In the genomic region with DNA sequence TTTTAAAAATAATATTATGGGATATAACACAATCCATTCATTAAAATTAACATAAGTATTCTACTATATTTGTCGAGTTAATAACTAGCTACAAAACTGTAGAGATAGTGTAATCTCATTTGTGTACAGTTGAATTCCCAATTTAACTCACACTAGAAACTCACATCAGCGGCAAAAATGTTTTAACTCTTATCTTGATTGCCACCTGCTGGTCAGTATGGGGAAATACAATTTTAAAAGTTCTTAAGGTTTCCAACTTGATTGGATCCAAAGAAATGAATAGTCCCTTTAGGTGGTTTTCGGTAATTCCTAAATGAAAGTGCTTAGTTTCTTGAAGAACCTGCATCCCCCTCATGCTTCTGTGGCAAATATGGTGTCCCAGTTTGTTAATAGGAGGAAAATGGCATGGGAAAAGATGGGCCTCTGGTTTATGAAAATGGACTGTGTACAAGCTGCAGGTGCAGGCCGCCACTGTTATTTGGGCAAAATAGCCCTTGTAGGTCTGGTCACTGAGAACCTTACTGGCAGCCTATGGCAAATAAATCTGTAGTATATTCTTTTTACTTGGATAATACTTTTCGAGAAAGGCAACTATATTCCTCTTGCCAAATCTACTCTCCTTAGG, we compare ENCODE assay signal across 8 cellular contexts. TPM values are rescaled to one million over a fixed set of nuclear protein-coding genes. Genes with fewer than 3 reads are reported as not detected.
DNase-seq lines count a peak whose midpoint lies in the region; ATAC-seq, FAIRE-seq and TF ChIP-seq lines count a peak whose summit lies in the region.

No MANE protein-coding gene starts in this region.

- TF ChIP-seq RAD21 in HCT116 (IDR thresholded peaks at IDR 0.05; ENCODE audit: low read depth) (peak; percentile 42), GM12878 (IDR thresholded peaks at IDR 0.05; ENCODE audit: insufficient read depth, low read depth, low read length) (peak; percentile 73), HepG2 (CRISPR knock-in tag; IDR thresholded peaks at IDR 0.05) (no peak)

- no peaks in the 10 kb centered on the region for H3K4me1 ChIP-seq in HCT116 (ENCODE audit: control insufficient read depth in 1 of 2, insufficient read depth in 2 of 2, low read length in 2 of 2)
- no peaks in the 10 kb centered on the region for H3K4me1 ChIP-seq in GM12878 (ENCODE audit: control insufficient read depth, insufficient read depth, low read length)
- H3K4me1 ChIP-seq in HepG2 (ENCODE audit: insufficient read depth, low read length): no peaks in the 10 kb centered on the region

- H3K27me3 Mint-ChIP-seq in T-helper 2 cell treated with Interferon-gamma antibody and Interleukin-4, amounts not matched to agents 5 μg/mL and 100 μg/mL, for 36 hours (ENCODE audit: low read depth): peaks cover 2% of the 10 kb centered on the region
- no peaks in the 10 kb centered on the region for H3K27me3 Mint-ChIP-seq in activated CD8-positive, alpha-beta memory T cell treated with anti-CD3 and anti-CD28 coated beads, Interleukin-2, amount 10 ng/mL, durations not matched to agents 7 days and 5 days

- RAD21 ChIA-PET in HCT116 (lab: Charles Lee; ENCODE audit: low non-redundant PET in 1 of 2, low total read pairs in 2 of 2, uncharacterized antibody in 2 of 2, unreplicated experiment in 2 of 2): no interaction called here
- RAD21 ChIA-PET in GM12878 (lab: Charles Lee; ENCODE audit: unreplicated experiment): interaction anchor here (1.4 to 8.3 kb wide), 3 partner anchors 54 to 134 kb away, joined by 3 to 120 read pairs (median 14); no protein-coding TSS in a partner anchor

- CTCF ChIA-PET in HCT116 (lab: Charles Lee) (interaction anchor here (0.7 to 1.1 kb wide), 2 partner anchors 60 to 135 kb away, joined by 3 to 4 read pairs; no protein-coding TSS in a partner anchor), GM12878 (lab: Yijun Ruan, JAX) (interaction anchor here (0.5 to 7.7 kb wide), 25 partner anchors 13 to 189 kb away, joined by 3 to 210 read pairs (median 4); no protein-coding TSS in a partner anchor), HepG2 (lab: Yijun Ruan, JAX; ENCODE audit: low intra/inter-chr PET ratio, low total read pairs) (interaction anchor here (1.1 to 2.4 kb wide), 3 partner anchors 60 to 1656 kb away, joined by 4 to 8 read pairs (median 6); no protein-coding TSS in a partner anchor)
- CTCF ChIA-PET in activated CD8-positive, alpha-beta memory T cell treated with anti-CD3 and anti-CD28 coated beads, Interleukin-2, amount 10 ng/mL, durations not matched to agents 7 days and 5 days (lab: Charles Lee): interaction anchor here (1.0 to 1.4 kb wide), 3 partner anchors 13 to 483 kb away, joined by 3 to 5 read pairs (median 3); no protein-coding TSS in a partner anchor

- in situ Hi-C loops in GM12878 (cut with MboI) (loop anchor here (10.0 kb wide), 1 partner anchor 1660 kb away; no protein-coding TSS in a partner anchor), HepG2 (cut with HindIII; ENCODE audit: extremely low pct_ligation_motif_present, low pct_unique_long_range_greater_than_20kb) (loop anchor here (10.0 to 25.0 kb wide), 2 partner anchors 130 to 1667 kb away; no protein-coding TSS in a partner anchor)

- BruUV-seq in HCT116 (replicated peaks; lab: Mats Ljungman, UMichigan) (no TSS peak), GM12878 (replicated peaks; lab: Mats Ljungman, UMichigan) (no TSS peak), HepG2 (replicated peaks; lab: Mats Ljungman, UMichigan) (no TSS peak)

- SMC1A ChIA-PET in GM12878 (lab: Charles Lee; ENCODE audit: uncharacterized antibody, unreplicated experiment): interaction anchor here (0.8 to 5.1 kb wide), 16 partner anchors 23 to 483 kb away, joined by 3 to 95 read pairs (median 4); no protein-coding TSS in a partner anchor

- H3K4me3 ChIP-seq in HCT116 (replicated peaks in 1 of 2; ENCODE audit: low read depth in 1 of 2, low read length in 2 of 2): no peak overlapping the region
- no peak overlapping the region for H3K4me3 ChIP-seq in GM12878
- H3K4me3 ChIP-seq in HepG2 (replicated peaks in 1 of 3; ENCODE audit: insufficient read depth in 1 of 3, low read depth in 2 of 3, low read length in 3 of 3): no peak overlapping the region

- H4K20me1 ChIP-seq in HCT116 (ENCODE audit: insufficient read depth): no peaks in the 10 kb centered on the region
- H4K20me1 ChIP-seq in GM12878 (ENCODE audit: control insufficient read depth, insufficient read depth): no peaks in the 10 kb centered on the region
- no peaks in the 10 kb centered on the region; the same call in 1 of the 2 replicates for H4K20me1 ChIP-seq in HepG2 (ENCODE audit: insufficient read depth, low read length)

- TF ChIP-seq CTCF in HCT116 (IDR thresholded peaks at IDR 0.05 in 2 of 3, conservative IDR thresholded peaks at IDR 0.05 in 1 of 3; ENCODE audit: borderline replicate concordance in 1 of 3, insufficient read depth in 1 of 3, low read depth in 2 of 3, low read length in 2 of 3) (peak; percentile 29 to 64 (median 33); a peak in 5 of 6 replicates), GM12878 (IDR thresholded peaks at IDR 0.05 in 2 of 3, conservative IDR thresholded peaks at IDR 0.05 in 1 of 3; ENCODE audit: control insufficient read depth in 2 of 3, extremely low read depth in 1 of 3, insufficient read depth in 1 of 3, low read depth in 3 of 3, low read length in 3 of 3) (peak; percentile 40 to 64 (median 48); a peak in 5 of 6 replicates), HepG2 (CRISPR knock-in tag; IDR thresholded peaks at IDR 0.05) (peak; percentile 59)

- no peaks in the 10 kb centered on the region for H3K36me3 Mint-ChIP-seq in T-helper 2 cell treated with Interferon-gamma antibody and Interleukin-4, amounts not matched to agents 5 μg/mL and 100 μg/mL, for 36 hours (ENCODE audit: low read depth)
- H3K36me3 Mint-ChIP-seq in activated CD8-positive, alpha-beta memory T cell treated with anti-CD3 and anti-CD28 coated beads, Interleukin-2, amount 10 ng/mL, durations not matched to agents 7 days and 5 days: no peaks in the 10 kb centered on the region

- H3K4me3 Mint-ChIP-seq in T-helper 2 cell treated with Interferon-gamma antibody and Interleukin-4, amounts not matched to agents 5 μg/mL and 100 μg/mL, for 36 hours: no peak overlapping the region
- no peak overlapping the region for H3K4me3 Mint-ChIP-seq in activated CD8-positive, alpha-beta memory T cell treated with anti-CD3 and anti-CD28 coated beads, Interleukin-2, amount 10 ng/mL, durations not matched to agents 7 days and 5 days

- H3K79me2 ChIP-seq in HCT116 (ENCODE audit: insufficient read depth, low read length): no peaks in the 10 kb centered on the region
- no peaks in the 10 kb centered on the region for H3K79me2 ChIP-seq in GM12878 (ENCODE audit: control insufficient read depth, insufficient read depth, low read length)
- H3K79me2 ChIP-seq in HepG2 (ENCODE audit: insufficient read depth, low read length): no peaks in the 10 kb centered on the region

- TF ChIP-seq EP300 in GM12878 (IDR thresholded peaks at IDR 0.05; ENCODE audit: borderline replicate concordance in 1 of 2, control insufficient read depth in 1 of 2, low read depth in 2 of 2, low read length in 2 of 2): no peak
- no peak for TF ChIP-seq EP300 in HepG2 (IDR thresholded peaks at IDR 0.05; ENCODE audit: low read depth in 2 of 2, low read length in 2 of 2)
- no peak for TF ChIP-seq EP300 in HepG2 (CRISPR knock-in tag; IDR thresholded peaks at IDR 0.05; ENCODE audit: borderline replicate concordance)

- ATAC-seq in HCT116 (peak; percentile 53), GM12878 (peak; percentile 66), HepG2 (0 out of 3 replicates have a peak, but pooled peaks have one; percentile 33), HG02981 (IDR thresholded peaks at IDR 0.05; ENCODE audit: unreplicated experiment) (no peak)
- ATAC-seq in activated CD8-positive, alpha-beta memory T cell treated with anti-CD3 and anti-CD28 coated beads, Interleukin-2, amount 10 ng/mL, durations not matched to agents 7 days and 5 days: no peak

- no peak overlapping the region for H3K27ac Mint-ChIP-seq in T-helper 2 cell treated with Interferon-gamma antibody and Interleukin-4, amounts not matched to agents 5 μg/mL and 100 μg/mL, for 36 hours
- no peak overlapping the region for H3K27ac Mint-ChIP-seq in activated CD8-positive, alpha-beta memory T cell treated with anti-CD3 and anti-CD28 coated beads, Interleukin-2, amount 10 ng/mL, durations not matched to agents 7 days and 5 days

- 16% methylated on average over 5 of the region's 5 CpGs for WGBS in GM12878 (ENCODE audit: insufficient coverage, insufficient replicate concordance, low lambda C conversion rate, missing lambda C conversion rate)
- 11% methylated on average over 5 of the region's 5 CpGs for WGBS in HepG2 (ENCODE audit: low lambda C conversion rate)

- POLR2A ChIA-PET in HCT116 (lab: Charles Lee) (no interaction called here), GM12878 (lab: Charles Lee) (no interaction called here), HepG2 (lab: Yijun Ruan, JAX) (no interaction called here)

- H3K27me3 ChIP-seq in HCT116 (ENCODE audit: insufficient read depth, low read length) (0 out of 2 replicates have a peak, but pooled peaks cover 3% of the 10 kb centered on the region), GM12878 (replicated peaks in 1 of 2; ENCODE audit: control insufficient read depth in 2 of 2, insufficient read depth in 2 of 2, low read length in 1 of 2) (no peaks in the 10 kb centered on the region), HepG2 (ENCODE audit: control insufficient read depth in 1 of 2, insufficient read depth in 2 of 2, low read length in 2 of 2) (no peaks in the 10 kb centered on the region)

- no peaks in the 10 kb centered on the region for H3K9me3 Mint-ChIP-seq in T-helper 2 cell treated with Interferon-gamma antibody and Interleukin-4, amounts not matched to agents 5 μg/mL and 100 μg/mL, for 36 hours
- no peaks in the 10 kb centered on the region for H3K9me3 Mint-ChIP-seq in activated CD8-positive, alpha-beta memory T cell treated with anti-CD3 and anti-CD28 coated beads, Interleukin-2, amount 10 ng/mL, durations not matched to agents 7 days and 5 days (ENCODE audit: low read depth)

- H3K9me2 ChIP-seq in HCT116 (ENCODE audit: insufficient read depth): no peaks in the 10 kb centered on the region

- no peaks in the 10 kb centered on the region for H3K4me1 Mint-ChIP-seq in T-helper 2 cell treated with Interferon-gamma antibody and Interleukin-4, amounts not matched to agents 5 μg/mL and 100 μg/mL, for 36 hours (ENCODE audit: low read depth)
- H3K4me1 Mint-ChIP-seq in activated CD8-positive, alpha-beta memory T cell treated with anti-CD3 and anti-CD28 coated beads, Interleukin-2, amount 10 ng/mL, durations not matched to agents 7 days and 5 days: no peaks in the 10 kb centered on the region

- FAIRE-seq in GM12878 (lab: Jason Lieb, UNC): peak; percentile 92
- peak; percentile 49 for FAIRE-seq in HepG2 (lab: Jason Lieb, UNC)

- H3K4me2 ChIP-seq in HCT116 (ENCODE audit: low read length): no peak overlapping the region
- H3K4me2 ChIP-seq in GM12878 (ENCODE audit: control insufficient read depth, insufficient read depth): no peak overlapping the region
- H3K4me2 ChIP-seq in HepG2 (ENCODE audit: low read depth, low read length): no peak overlapping the region

- H3K36me3 ChIP-seq in HCT116 (ENCODE audit: control insufficient read depth in 1 of 2, insufficient read depth in 2 of 2, low read length in 2 of 2) (no peaks in the 10 kb centered on the region), GM12878 (ENCODE audit: control insufficient read depth in 2 of 2, insufficient read depth in 2 of 2, low read length in 1 of 2) (no peaks in the 10 kb centered on the region), HepG2 (replicated peaks in 1 of 2; ENCODE audit: control insufficient read depth in 1 of 2, insufficient read depth in 2 of 2, low read length in 2 of 2) (no peaks in the 10 kb centered on the region)

- H2AFZ ChIP-seq in HCT116 (ENCODE audit: low read depth, low read length, poor library complexity, severe bottlenecking): no peak overlapping the region
- H2AFZ ChIP-seq in GM12878 (ENCODE audit: control insufficient read depth, low read depth, low read length): no peak overlapping the region
- no peak overlapping the region for H2AFZ ChIP-seq in HepG2 (ENCODE audit: low read length)

- H3K9ac ChIP-seq in HCT116 (ENCODE audit: low read length) (no peak overlapping the region), GM12878 (ENCODE audit: control insufficient read depth, insufficient read depth, low read length) (no peak overlapping the region), HepG2 (ENCODE audit: insufficient read depth, low read depth, low read length) (no peak overlapping the region)

- no peak for TF ChIP-seq POLR2A in HCT116 (IDR thresholded peaks at IDR 0.05; ENCODE audit: borderline replicate concordance, extremely low read depth, insufficient read depth, insufficient read length)
- TF ChIP-seq POLR2A in GM12878 (IDR thresholded peaks at IDR 0.05; ENCODE audit: low read depth, low read length): no peak
- no peak for TF ChIP-seq POLR2A in HepG2 (IDR thresholded peaks at IDR 0.05; ENCODE audit: insufficient read depth in 1 of 2, low read depth in 2 of 2, low read length in 2 of 2)

- no peak overlapping the region for H3K27ac ChIP-seq in HCT116 (ENCODE audit: low read depth, low read length)
- no peak overlapping the region for H3K27ac ChIP-seq in GM12878 (ENCODE audit: control insufficient read depth, insufficient read depth)
- H3K27ac ChIP-seq in HepG2 (ENCODE audit: extremely low read length, insufficient read depth, low read length): no peak overlapping the region

- DNase-seq in DMS53 (lab: John Stamatoyannopoulos, UW) (peak; percentile 71), HCT116 (ENCODE audit: low read depth, low spot score) (peak; percentile 18), NCI-H2171 (lab: John Stamatoyannopoulos, UW) (peak; percentile 28), GM12878 (ENCODE audit: low read depth, low spot score) (no peak), HepG2 (ENCODE audit: low spot score) (peak; percentile 12)
- DNase-seq in T-helper 2 cell treated with Interferon-gamma antibody and Interleukin-4, amounts not matched to agents 5 μg/mL and 100 μg/mL, for 36 hours (ENCODE audit: low spot score): no peak
- no peak for DNase-seq in activated CD8-positive, alpha-beta memory T cell treated with anti-CD3 and anti-CD28 coated beads, Interleukin-2, amount 10 ng/mL, durations not matched to agents 7 days and 5 days

- H3K9me3 ChIP-seq in HCT116 (ENCODE audit: control insufficient read depth in 1 of 2, insufficient read depth in 1 of 2, low read depth in 1 of 2, low read length in 2 of 2) (no peaks in the 10 kb centered on the region), GM12878 (replicated peaks; ENCODE audit: control insufficient read depth, insufficient read depth, low read length) (no peaks in the 10 kb centered on the region), HepG2 (ENCODE audit: low read length) (no peaks in the 10 kb centered on the region)

- intact Hi-C loops in HCT116 (cut with micrococcal nuclease): loop anchor here (1.0 to 2.0 kb wide), 3 partner anchors 59 to 1656 kb away; no protein-coding TSS in a partner anchor
- intact Hi-C loops in GM12878 (cut with micrococcal nuclease; ENCODE audit: unreplicated experiment): loop anchor here (1.0 to 10.0 kb wide), 3 partner anchors 59 to 370 kb away; no protein-coding TSS in a partner anchor
- intact Hi-C loops in HepG2 (cut with micrococcal nuclease; ENCODE audit: unreplicated experiment): loop anchor here (1.0 kb wide), 1 partner anchor 59 kb away; no protein-coding TSS in a partner anchor

RNA-seq across cellular contexts. Expression of gene SLC17A6, which starts 33.7 kb away (rescaled TPM):
- total RNA-seq in HCT116 (2021; ENCODE audit: unreplicated experiment) (not detected), GM12878 (2014; rRNA removed) (not detected in 2 replicates), GM12878 (2014; rRNA removed; fragmentation: Illumina TruSeq; extraction: Trizol) (not detected in 2 replicates), GM12878 (2021) (not detected in 2 replicates), HepG2 (2016; rRNA removed; fragmentation: Illumina TruSeq; extraction: Trizol) (not detected in 2 replicates)
- not detected in 2 replicates for polyA plus RNA-seq in HCT116 (2012)
- total RNA-seq in GM12878 (2013; cell fraction: nucleolus; rRNA removed): not detected in 2 replicates
- polyA plus RNA-seq in GM12878 (2011; ENCODE audit: low read depth): not detected
- polyA plus RNA-seq in GM12878 (2011; rRNA removed) (not detected in 2 replicates), GM12878 (2014; fragmentation: Illumina TruSeq; extraction: Trizol) (not detected in 2 replicates), GM12878 (2014; fragmentation: Nextera tagmentation; extraction: Ambion mirVana) (not detected), GM12878 (2014; rRNA removed) (not detected in 2 replicates), GM12878 (2016; fragmentation: Nextera tagmentation; extraction: Ambion mirVana) (not detected), HepG2 (2011; rRNA removed) (not detected in 2 replicates)
- polyA plus RNA-seq in GM12878 (2011; cell fraction: cytosol; rRNA removed): not detected in 2 replicates
- polyA plus RNA-seq in GM12878 (2011; cell fraction: nucleus; rRNA removed): not detected in 2 replicates
- polyA plus RNA-seq in GM12878 (2012): not detected in 2 replicates
- polyA minus RNA-seq in GM12878 (2011; rRNA and poly(A)+ RNA removed): not detected in 2 replicates
- not detected in 2 replicates for polyA minus RNA-seq in GM12878 (2011; cell fraction: cytosol; rRNA and poly(A)+ RNA removed)
- polyA minus RNA-seq in GM12878 (2011; cell fraction: nucleus; rRNA and poly(A)+ RNA removed): not detected in 2 replicates
- total RNA-seq in HepG2 (2016; cell fraction: cytosol; rRNA removed; fragmentation: Illumina TruSeq; extraction: Trizol; ENCODE audit: low read depth): not detected in 2 replicates
- not detected in 2 replicates for total RNA-seq in HepG2 (2016; cell fraction: insoluble cytoplasmic fraction; rRNA removed; fragmentation: Illumina TruSeq; extraction: Trizol)
- total RNA-seq in HepG2 (2016; cell fraction: membrane; rRNA removed; fragmentation: Illumina TruSeq; extraction: Trizol): not detected in 2 replicates
- not detected in 2 replicates for total RNA-seq in HepG2 (2016; cell fraction: nucleus; rRNA removed; fragmentation: Illumina TruSeq; extraction: Trizol)
- polyA plus RNA-seq in HepG2 (2011; cell fraction: cytosol; rRNA removed): not detected in 2 replicates
- polyA plus RNA-seq in HepG2 (2011; cell fraction: nucleus; rRNA removed): not detected in 2 replicates
- polyA plus RNA-seq in HepG2 (2012): not detected in 2 replicates
- not detected in 2 replicates for polyA plus RNA-seq in HepG2 (2016; cell fraction: cytosol; fragmentation: Illumina TruSeq; extraction: Trizol; ENCODE audit: low read depth)
- polyA plus RNA-seq in HepG2 (2016; cell fraction: insoluble cytoplasmic fraction; fragmentation: Illumina TruSeq; extraction: Trizol; ENCODE audit: low read depth): not detected in 2 replicates
- polyA plus RNA-seq in HepG2 (2016; cell fraction: membrane; fragmentation: Illumina TruSeq; extraction: Trizol; ENCODE audit: low read depth): not detected in 2 replicates
- polyA plus RNA-seq in HepG2 (2016; cell fraction: nucleus; fragmentation: Illumina TruSeq; extraction: Trizol; ENCODE audit: insufficient read depth, low read depth): not detected in 2 replicates
- polyA minus RNA-seq in HepG2 (2011; rRNA and poly(A)+ RNA removed; ENCODE audit: low replicate concordance): not detected in 2 replicates
- polyA minus RNA-seq in HepG2 (2011; cell fraction: cytosol; rRNA and poly(A)+ RNA removed): not detected in 2 replicates
- not detected in 2 replicates for polyA minus RNA-seq in HepG2 (2011; cell fraction: nucleus; rRNA and poly(A)+ RNA removed)
- not detected for total RNA-seq in activated CD8-positive, alpha-beta memory T cell treated with anti-CD3 and anti-CD28 coated beads, Interleukin-2, amount 10 ng/mL, durations not matched to agents 7 days and 5 days

Comparison
In these comparisons a context has a peak if more than half of its experiments do, and no peak if none do; other contexts are left out.
1. DNase-seq: peak in DMS53 (single experiment), HCT116 (single experiment), NCI-H2171 (single experiment) and HepG2 (single experiment); none in GM12878 (single experiment), T-helper 2 cell treated with Interferon-gamma antibody and Interleukin-4, amounts not matched to agents 5 μg/mL and 100 μg/mL, for 36 hours (single experiment) and activated CD8-positive, alpha-beta memory T cell treated with anti-CD3 and anti-CD28 coated beads, Interleukin-2, amount 10 ng/mL, durations not matched to agents 7 days and 5 days (single experiment).
2. ATAC-seq: peak in HCT116 (single experiment), GM12878 (single experiment) and HepG2 (single experiment); none in HG02981 (single experiment) and activated CD8-positive, alpha-beta memory T cell treated with anti-CD3 and anti-CD28 coated beads, Interleukin-2, amount 10 ng/mL, durations not matched to agents 7 days and 5 days (single experiment).
3. Peak in every context shown above with its lines, with median percentiles within 50 percentile points of each other: CTCF ChIP-seq.